ENCODE assay signal across 2 cellular contexts in the genomic region with DNA sequence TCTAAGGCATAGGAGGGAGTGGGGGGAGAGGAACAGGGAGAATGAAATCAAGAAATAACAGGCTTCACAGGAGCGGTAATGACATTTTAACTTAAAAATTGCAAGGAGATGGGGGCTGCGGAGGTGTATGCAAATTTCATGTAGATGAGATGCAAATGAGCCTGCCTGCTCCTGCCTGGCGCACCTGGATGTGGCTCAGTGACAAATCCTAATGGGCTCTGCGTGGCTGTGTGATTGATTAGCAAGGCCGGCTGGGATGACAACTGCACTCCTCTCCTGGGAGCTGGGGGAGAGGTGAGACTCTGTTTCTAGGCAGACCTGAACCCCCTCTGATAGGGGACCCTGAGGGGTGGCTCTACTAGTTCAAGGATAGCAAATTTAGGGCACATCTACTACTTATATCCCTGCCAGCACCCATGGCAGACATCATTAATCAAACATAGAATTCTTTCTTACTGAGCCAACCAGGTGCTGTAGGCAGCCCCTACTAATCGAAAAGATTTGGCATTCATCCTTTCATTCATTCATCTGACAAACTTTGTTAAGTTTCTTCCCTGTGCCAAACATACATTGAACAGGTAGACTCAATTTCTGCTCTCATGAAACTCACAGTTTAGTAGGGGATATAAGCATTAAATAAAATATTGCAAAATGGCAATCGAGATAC.
TF ChIP-seq lines count a peak whose summit lies in the region.

No MANE protein-coding gene starts in this region.

TF ChIP-seq in GM23338, 12 proteins besides CTCF, POLR2A, EP300 and RAD21 (continues in another document):
- TF ChIP-seq NANOG (IDR thresholded peaks at IDR 0.05; ENCODE audit: borderline replicate concordance) (no peak), EZH2phosphoT487 (IDR thresholded peaks at IDR 0.05; ENCODE audit: unreplicated experiment) (no peak), POLR2AphosphoS5 (IDR thresholded peaks at IDR 0.05; ENCODE audit: low read depth) (no peak), JUNB (IDR thresholded peaks at IDR 0.05; ENCODE audit: unreplicated experiment) (no peak), ZNF114 (CRISPR knock-in tag; IDR thresholded peaks at IDR 0.05) (no peak), ZNF331 (CRISPR knock-in tag; IDR thresholded peaks at IDR 0.05; ENCODE audit: low read depth) (no peak)
- TF ChIP-seq, protein P1, sequence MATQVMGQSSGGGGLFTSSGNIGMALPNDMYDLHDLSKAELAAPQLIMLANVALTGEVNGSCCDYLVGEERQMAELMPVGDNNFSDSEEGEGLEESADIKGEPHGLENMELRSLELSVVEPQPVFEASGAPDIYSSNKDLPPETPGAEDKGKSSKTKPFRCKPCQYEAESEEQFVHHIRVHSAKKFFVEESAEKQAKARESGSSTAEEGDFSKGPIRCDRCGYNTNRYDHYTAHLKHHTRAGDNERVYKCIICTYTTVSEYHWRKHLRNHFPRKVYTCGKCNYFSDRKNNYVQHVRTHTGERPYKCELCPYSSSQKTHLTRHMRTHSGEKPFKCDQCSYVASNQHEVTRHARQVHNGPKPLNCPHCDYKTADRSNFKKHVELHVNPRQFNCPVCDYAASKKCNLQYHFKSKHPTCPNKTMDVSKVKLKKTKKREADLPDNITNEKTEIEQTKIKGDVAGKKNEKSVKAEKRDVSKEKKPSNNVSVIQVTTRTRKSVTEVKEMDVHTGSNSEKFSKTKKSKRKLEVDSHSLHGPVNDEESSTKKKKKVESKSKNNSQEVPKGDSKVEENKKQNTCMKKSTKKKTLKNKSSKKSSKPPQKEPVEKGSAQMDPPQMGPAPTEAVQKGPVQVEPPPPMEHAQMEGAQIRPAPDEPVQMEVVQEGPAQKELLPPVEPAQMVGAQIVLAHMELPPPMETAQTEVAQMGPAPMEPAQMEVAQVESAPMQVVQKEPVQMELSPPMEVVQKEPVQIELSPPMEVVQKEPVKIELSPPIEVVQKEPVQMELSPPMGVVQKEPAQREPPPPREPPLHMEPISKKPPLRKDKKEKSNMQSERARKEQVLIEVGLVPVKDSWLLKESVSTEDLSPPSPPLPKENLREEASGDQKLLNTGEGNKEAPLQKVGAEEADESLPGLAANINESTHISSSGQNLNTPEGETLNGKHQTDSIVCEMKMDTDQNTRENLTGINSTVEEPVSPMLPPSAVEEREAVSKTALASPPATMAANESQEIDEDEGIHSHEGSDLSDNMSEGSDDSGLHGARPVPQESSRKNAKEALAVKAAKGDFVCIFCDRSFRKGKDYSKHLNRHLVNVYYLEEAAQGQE (IDR thresholded peaks at IDR 0.05; ENCODE audit: unreplicated experiment), result no peak
- TF ChIP-seq, protein P2, sequence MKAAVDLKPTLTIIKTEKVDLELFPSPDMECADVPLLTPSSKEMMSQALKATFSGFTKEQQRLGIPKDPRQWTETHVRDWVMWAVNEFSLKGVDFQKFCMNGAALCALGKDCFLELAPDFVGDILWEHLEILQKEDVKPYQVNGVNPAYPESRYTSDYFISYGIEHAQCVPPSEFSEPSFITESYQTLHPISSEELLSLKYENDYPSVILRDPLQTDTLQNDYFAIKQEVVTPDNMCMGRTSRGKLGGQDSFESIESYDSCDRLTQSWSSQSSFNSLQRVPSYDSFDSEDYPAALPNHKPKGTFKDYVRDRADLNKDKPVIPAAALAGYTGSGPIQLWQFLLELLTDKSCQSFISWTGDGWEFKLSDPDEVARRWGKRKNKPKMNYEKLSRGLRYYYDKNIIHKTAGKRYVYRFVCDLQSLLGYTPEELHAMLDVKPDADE (IDR thresholded peaks at IDR 0.05), result no peak

TF ChIP-seq in IMR-90, 13 proteins besides CTCF, POLR2A, EP300 and RAD21:
- TF ChIP-seq, protein P3, sequence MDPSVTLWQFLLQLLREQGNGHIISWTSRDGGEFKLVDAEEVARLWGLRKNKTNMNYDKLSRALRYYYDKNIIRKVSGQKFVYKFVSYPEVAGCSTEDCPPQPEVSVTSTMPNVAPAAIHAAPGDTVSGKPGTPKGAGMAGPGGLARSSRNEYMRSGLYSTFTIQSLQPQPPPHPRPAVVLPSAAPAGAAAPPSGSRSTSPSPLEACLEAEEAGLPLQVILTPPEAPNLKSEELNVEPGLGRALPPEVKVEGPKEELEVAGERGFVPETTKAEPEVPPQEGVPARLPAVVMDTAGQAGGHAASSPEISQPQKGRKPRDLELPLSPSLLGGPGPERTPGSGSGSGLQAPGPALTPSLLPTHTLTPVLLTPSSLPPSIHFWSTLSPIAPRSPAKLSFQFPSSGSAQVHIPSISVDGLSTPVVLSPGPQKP (IDR thresholded peaks at IDR 0.05; ENCODE audit: borderline replicate concordance, low read depth, low read length), result no peak
- TF ChIP-seq RFX5 (IDR thresholded peaks at IDR 0.05; ENCODE audit: low read depth, low read length) (no peak), BHLHE40 (IDR thresholded peaks at IDR 0.05; ENCODE audit: low read depth, low read length) (no peak), CHD1 (IDR thresholded peaks at IDR 0.05; ENCODE audit: low read depth, low read length) (no peak), MAFK (IDR thresholded peaks at IDR 0.05; ENCODE audit: low read depth, low read length) (no peak)
